In genomic region chr6:18565231-18565630, GRCh38 we compare ENCODE assay signal across 35 cellular contexts.
"Had no signal": no experiment of that assay in that cellular context is flagged by ENCODE, and none has a peak within 500 bp of the region (broad histone marks: within the 10 kb centered on the region; RNA-seq: fewer than 3 reads in every experiment).

No MANE protein-coding gene starts in this region.

- DNase-seq: Karpas-422, Kasumi-1, MG63, MM.1S, MV-4-11, NCI-H1048, NCI-H1092, NCI-H1092 treated with DMSO at 0.1 percent for 48 hours, NCI-H1105, NCI-H1105 treated with DMSO at 0.1 percent for 48 hours, NCI-H1417, NCI-H1417 treated with DMSO at 0.1 percent for 48 hours, NCI-H1436, NCI-H1436 treated with DMSO at 0.1 percent for 48 hours, NCI-H146, NCI-H1694, NCI-H187, NCI-H187 treated with DMSO at 0.1 percent for 48 hours, NCI-H1930, NCI-H2029, NCI-H2029 treated with DMSO at 0.1 percent for 48 hours, NCI-H2081, NCI-H2081 treated with DMSO at 0.1 percent for 48 hours, NCI-H2107, NCI-H2171, NCI-H2171 treated with DMSO at 0.1 percent for 48 hours, NCI-H2227 treated with DMSO at 0.1 percent for 48 hours, NCI-H226, NCI-H345, NCI-H446, NCI-H446 treated with DMSO at 0.1 percent for 48 hours, NCI-H510A, NCI-H510A treated with DMSO at 0.1 percent for 48 hours, NCI-H524, NCI-H524 treated with DMSO at 0.1 percent for 48 hours had no signal

- H3K9me3 ChIP-seq: MG63 had no signal

- H3K4me3 ChIP-seq: MG63 had no signal

- H3K27me3 ChIP-seq: MG63 had no signal

- H3K36me3 ChIP-seq: MG63 had no signal
